16 cellular contexts compared by ENCODE assay signal in the genomic region with DNA sequence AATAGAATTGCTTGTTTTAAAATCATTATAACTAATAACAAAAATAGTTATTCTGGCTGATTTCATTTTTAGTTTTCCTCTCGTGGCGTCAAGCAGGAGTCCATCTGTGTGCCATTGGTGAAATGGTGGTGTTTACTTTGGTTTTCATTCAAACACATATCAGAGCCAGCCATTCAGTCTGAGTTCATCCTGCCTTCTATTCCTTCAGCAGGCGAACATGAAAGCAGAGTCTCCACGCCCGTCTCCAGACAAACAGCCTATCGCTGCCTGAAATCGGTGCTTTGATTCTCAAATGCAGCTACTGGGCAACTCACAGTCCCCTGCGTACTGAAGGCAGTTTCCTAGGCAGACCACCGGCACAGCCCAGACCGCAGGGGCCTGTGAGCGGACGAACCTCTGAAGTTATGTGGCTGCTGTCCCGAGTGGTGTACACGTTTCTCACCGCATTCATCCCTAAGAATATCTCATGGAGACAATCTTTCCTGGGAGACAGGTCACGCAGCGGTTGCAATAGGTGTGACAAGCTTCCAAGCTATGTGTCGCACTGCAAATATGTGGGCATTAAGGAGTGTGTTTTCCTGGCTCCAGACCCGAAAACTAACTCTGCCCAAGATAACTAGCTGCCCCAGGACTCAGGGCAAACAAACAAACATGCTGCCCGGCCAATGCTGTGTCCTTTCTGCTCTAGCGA. TPM values are rescaled to one million over a fixed set of nuclear protein-coding genes. Genes with fewer than 3 reads are reported as not detected.
DNase-seq lines count a peak whose midpoint lies in the region; ATAC-seq, FAIRE-seq and TF ChIP-seq lines count a peak whose summit lies in the region.
"Had no signal": no experiment of that assay in that cellular context is flagged by ENCODE, and none has a peak within 500 bp of the region (broad histone marks: within the 10 kb centered on the region; RNA-seq: fewer than 3 reads in every experiment).

No MANE protein-coding gene starts in this region.

- FAIRE-seq in kidney (lab: Jason Lieb, UNC): no peak

- H3K36me3 ChIP-seq in brain microvascular endothelial cell (replicated peaks) (no peaks in the 10 kb centered on the region), kidney (ENCODE audit: control insufficient read depth in 1 of 2, insufficient read depth in 2 of 2, low read length in 2 of 2) (no peaks in the 10 kb centered on the region), tibial artery (no peaks in the 10 kb centered on the region)
- H3K36me3 ChIP-seq: Peyer's patch, spleen had no signal

- H3K4me1 ChIP-seq in kidney (ENCODE audit: control insufficient read depth in 1 of 2, insufficient read depth in 1 of 2, low read depth in 1 of 2, low read length in 2 of 2): no peaks in the 10 kb centered on the region
- H3K4me1 ChIP-seq in tibial artery: peaks cover 0 to 19% (median 7%) of the 10 kb centered on the region in 4 donors
- H3K4me1 ChIP-seq: Caco-2, Peyer's patch, spleen had no signal

- H3K27ac ChIP-seq in brain microvascular endothelial cell: no peak overlapping the region
- H3K27ac ChIP-seq in kidney (ENCODE audit: low read depth in 2 of 2, low read length in 2 of 2): no peak overlapping the region
- peak overlapping the region in 1 of 2 donors; percentile 17 for H3K27ac ChIP-seq in tibial artery
- H3K27ac ChIP-seq: Peyer's patch, spleen had no signal

- H3K9me3 ChIP-seq in kidney (ENCODE audit: control insufficient read depth in 1 of 2, low read length in 2 of 2) (no peaks in the 10 kb centered on the region), tibial artery (no peaks in the 10 kb centered on the region)
- H3K9me3 ChIP-seq: Caco-2, Peyer's patch, spleen had no signal

- H3K4me3 ChIP-seq in brain microvascular endothelial cell (ENCODE audit: low read depth, low read length): peak overlapping the region; percentile 33
- H3K4me3 ChIP-seq in kidney (ENCODE audit: low read length in 2 of 2): peak overlapping the region; percentile 6 to 27
- H3K4me3 ChIP-seq in tibial artery: peak overlapping the region; percentile 27 to 45
- H3K4me3 ChIP-seq: Peyer's patch, spleen had no signal

- in situ Hi-C loops in brain microvascular endothelial cell (cut with HindIII; ENCODE audit: low pct_ligation_motif_present, low sequenced_read_pairs): no loop called here

- ATAC-seq in HG02973 (IDR thresholded peaks at IDR 0.05; ENCODE audit: unreplicated experiment) (no peak), GM18909 (IDR thresholded peaks at IDR 0.05; ENCODE audit: poor library complexity, unreplicated experiment) (no peak)
- ATAC-seq: natural killer cell had no signal

- DNase-seq in NCI-H748 (lab: John Stamatoyannopoulos, UW; ENCODE audit: unreplicated experiment): peak; percentile 2
- no peak for DNase-seq in NCI-H748 treated with DMSO at 0.1 percent for 48 hours (lab: John Stamatoyannopoulos, UW)
- peak; percentile 5 for DNase-seq in brain microvascular endothelial cell
- DNase-seq in kidney: no peak
- no peak for DNase-seq in tibial artery
- DNase-seq in NCI-H187 (lab: John Stamatoyannopoulos, UW): no peak
- DNase-seq: 8988T; activated naive CD4-positive, alpha-beta T cell treated with anti-CD3 and anti-CD28 coated beads for 36 hours; Caco-2; natural killer cell; Peyer's patch; spleen; T-helper 9 cell had no signal

- intact Hi-C loops in kidney (cut with DNase I): no loop called here
- intact Hi-C loops in tibial artery (cut with DNase I; ENCODE audit: low total_unique reads): loop anchor here (5.0 kb wide), 1 partner anchor 409 kb away; no protein-coding TSS in a partner anchor

- TF ChIP-seq CTCF in brain microvascular endothelial cell (IDR thresholded peaks at IDR 0.05; ENCODE audit: low read depth, low read length, missing control alignments) (no peak), kidney (IDR thresholded peaks at IDR 0.05; ENCODE audit: borderline replicate concordance, extremely low read depth, insufficient read depth) (no peak), tibial artery (IDR thresholded peaks at IDR 0.05) (no peak)

- no peaks in the 10 kb centered on the region for H3K27me3 ChIP-seq in brain microvascular endothelial cell (replicated peaks)
- H3K27me3 ChIP-seq in tibial artery: no peaks in the 10 kb centered on the region
- H3K27me3 ChIP-seq: Peyer's patch had no signal

- H3K9ac ChIP-seq in kidney (ENCODE audit: low read length in 2 of 2): no peak overlapping the region

RNA-seq across cellular contexts. Expression of a gene that starts 17.0 kb away (rescaled TPM):
- 10.5 TPM for total RNA-seq in kidney
- polyA plus RNA-seq in kidney (ENCODE audit: insufficient read depth, low read depth, low replicate concordance): 0.90 TPM
- total RNA-seq: activated naive CD4-positive, alpha-beta T cell treated with anti-CD3 and anti-CD28 coated beads for 36 hours; fibroblast of villous mesenchyme had no signal

Comparison
In these comparisons a context has a peak if more than half of its experiments do, and no peak if none do; other contexts are left out.
1. DNase-seq: peak in NCI-H748 (single experiment) and brain microvascular endothelial cell (single experiment); none in NCI-H748 treated with DMSO at 0.1 percent for 48 hours (single experiment), kidney (single experiment), tibial artery (0 of 2) and NCI-H187 (0 of 2).
2. Peak in every context shown above with its lines, with median percentiles within 50 percentile points of each other: H3K4me3 ChIP-seq.